1 cellular context compared by ENCODE assay signal in the genomic region with DNA sequence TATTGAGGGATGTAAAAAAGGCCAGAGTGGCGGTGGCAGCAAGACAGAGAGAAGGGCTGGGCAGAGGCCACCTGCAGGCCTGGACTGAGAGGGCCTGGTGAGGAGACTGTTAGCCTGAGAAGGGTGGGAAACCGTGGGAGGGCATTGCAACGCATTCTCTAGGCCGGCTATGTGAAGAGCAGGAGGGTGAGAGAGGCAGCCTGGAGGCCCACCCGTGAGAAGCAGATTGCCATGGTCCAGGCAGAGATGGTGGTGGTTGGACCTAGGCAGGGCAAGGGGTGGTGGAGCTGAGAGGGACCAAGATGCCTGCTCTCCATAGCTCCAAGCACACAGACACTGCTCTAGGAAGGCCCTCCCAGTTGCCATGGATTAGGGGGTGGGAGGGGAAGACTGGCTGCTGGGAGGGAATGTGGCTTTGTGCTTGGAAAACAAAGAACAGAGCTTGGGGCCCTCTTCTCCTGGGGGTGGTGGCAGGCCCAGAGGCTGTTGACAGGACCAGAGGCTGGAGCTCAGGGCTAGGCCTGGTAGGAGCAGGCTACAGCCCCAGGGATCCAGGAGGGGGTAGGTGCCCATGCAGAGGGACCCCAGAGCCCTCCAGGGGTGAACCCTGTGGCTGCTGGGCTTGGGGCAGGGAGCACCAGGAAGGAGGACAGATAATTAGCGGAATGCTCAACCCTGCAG.
TF ChIP-seq lines count a peak whose summit lies in the region.

No MANE protein-coding gene starts in this region.

TF ChIP-seq in HepG2, 621 proteins besides CTCF, POLR2A, EP300 and RAD21 (continued from another document and continues in another):
- TF ChIP-seq, protein P1, sequence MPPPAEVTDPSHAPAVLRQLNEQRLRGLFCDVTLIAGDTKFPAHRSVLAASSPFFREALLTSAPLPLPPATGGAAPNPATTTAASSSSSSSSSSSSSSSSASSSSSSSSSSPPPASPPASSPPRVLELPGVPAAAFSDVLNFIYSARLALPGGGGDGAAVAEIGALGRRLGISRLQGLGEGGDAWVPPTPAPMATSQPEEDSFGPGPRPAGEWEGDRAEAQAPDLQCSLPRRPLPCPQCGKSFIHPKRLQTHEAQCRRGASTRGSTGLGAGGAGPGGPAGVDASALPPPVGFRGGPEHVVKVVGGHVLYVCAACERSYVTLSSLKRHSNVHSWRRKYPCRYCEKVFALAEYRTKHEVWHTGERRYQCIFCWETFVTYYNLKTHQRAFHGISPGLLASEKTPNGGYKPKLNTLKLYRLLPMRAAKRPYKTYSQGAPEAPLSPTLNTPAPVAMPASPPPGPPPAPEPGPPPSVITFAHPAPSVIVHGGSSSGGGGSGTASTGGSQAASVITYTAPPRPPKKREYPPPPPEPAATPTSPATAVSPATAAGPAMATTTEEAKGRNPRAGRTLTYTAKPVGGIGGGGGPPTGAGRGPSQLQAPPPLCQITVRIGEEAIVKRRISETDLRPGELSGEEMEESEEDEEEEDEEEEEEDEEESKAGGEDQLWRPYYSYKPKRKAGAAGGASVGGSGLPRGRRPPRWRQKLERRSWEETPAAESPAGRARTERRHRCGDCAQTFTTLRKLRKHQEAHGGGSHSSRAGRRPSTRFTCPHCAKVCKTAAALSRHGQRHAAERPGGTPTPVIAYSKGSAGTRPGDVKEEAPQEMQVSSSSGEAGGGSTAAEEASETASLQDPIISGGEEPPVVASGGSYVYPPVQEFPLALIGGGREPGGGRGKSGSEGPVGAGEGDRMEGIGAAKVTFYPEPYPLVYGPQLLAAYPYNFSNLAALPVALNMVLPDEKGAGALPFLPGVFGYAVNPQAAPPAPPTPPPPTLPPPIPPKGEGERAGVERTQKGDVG (CRISPR knock-in tag; IDR thresholded peaks at IDR 0.05; ENCODE audit: borderline replicate concordance), result no peak
- TF ChIP-seq SALL2 (CRISPR knock-in tag; IDR thresholded peaks at IDR 0.05) (no peak), ZSCAN30 (CRISPR knock-in tag; IDR thresholded peaks at IDR 0.05) (no peak), ZFX (CRISPR knock-in tag; IDR thresholded peaks at IDR 0.05; ENCODE audit: low read depth) (peak; percentile 89), IKZF1 (IDR thresholded peaks at IDR 0.05) (no peak), DR1 (CRISPR knock-in tag; IDR thresholded peaks at IDR 0.05) (no peak), ZNF552 (CRISPR knock-in tag; IDR thresholded peaks at IDR 0.05; ENCODE audit: borderline replicate concordance) (no peak), DPF2 (CRISPR knock-in tag; IDR thresholded peaks at IDR 0.05; ENCODE audit: borderline replicate concordance, low read depth) (0 out of 2 replicates have a peak, but pooled peaks have one; percentile 23), TBP (CRISPR knock-in tag; IDR thresholded peaks at IDR 0.05) (no peak), ZNF138 (CRISPR knock-in tag; IDR thresholded peaks at IDR 0.05; ENCODE audit: low read depth) (0 out of 2 replicates have a peak, but pooled peaks have one; percentile 36), LCORL (IDR thresholded peaks at IDR 0.05) (no peak), LCORL (CRISPR knock-in tag; IDR thresholded peaks at IDR 0.05) (peak; percentile 84), ARNT (IDR thresholded peaks at IDR 0.05) (no peak), SMAD9 (CRISPR knock-in tag; IDR thresholded peaks at IDR 0.05) (0 out of 2 replicates have a peak, but pooled peaks have one; percentile 63), HNRNPH1 (optimal IDR thresholded peaks at IDR 0.05; ENCODE audit: low read depth, low read length) (no peak), SMARCE1 (IDR thresholded peaks at IDR 0.05; ENCODE audit: borderline replicate concordance) (no peak), HNRNPUL1 (IDR thresholded peaks at IDR 0.05; ENCODE audit: low read depth, low read length) (no peak), ZSCAN29 (CRISPR knock-in tag; conservative IDR thresholded peaks at IDR 0.05) (no peak), NR2C2 (CRISPR knock-in tag; IDR thresholded peaks at IDR 0.05; ENCODE audit: borderline replicate concordance) (no peak), ZFP36L1 (CRISPR knock-in tag; IDR thresholded peaks at IDR 0.05) (no peak), TCF12 (IDR thresholded peaks at IDR 0.05) (no peak), TCF12 (CRISPR knock-in tag; IDR thresholded peaks at IDR 0.05) (no peak), ARNT2 (CRISPR knock-in tag; IDR thresholded peaks at IDR 0.05; ENCODE audit: low read depth) (no peak), GTF2F1 (IDR thresholded peaks at IDR 0.05; ENCODE audit: low read length) (no peak), U2AF1 (optimal IDR thresholded peaks at IDR 0.05; ENCODE audit: low read depth, low read length) (peak; percentile 60), KDM1A (CRISPR knock-in tag; IDR thresholded peaks at IDR 0.05) (no peak), ZFP82 (CRISPR knock-in tag; IDR thresholded peaks at IDR 0.05; ENCODE audit: borderline replicate concordance) (no peak), PHF21A (CRISPR knock-in tag; IDR thresholded peaks at IDR 0.05) (0 out of 2 replicates have a peak, but pooled peaks have one; percentile 16), CBX1 (IDR thresholded peaks at IDR 0.05; ENCODE audit: low read depth) (no peak), ZC3H13 (CRISPR knock-in tag; IDR thresholded peaks at IDR 0.05) (no peak), ARNTL (CRISPR knock-in tag; IDR thresholded peaks at IDR 0.05) (0 out of 2 replicates have a peak, but pooled peaks have one; percentile 41), ZNF652 (CRISPR knock-in tag; IDR thresholded peaks at IDR 0.05; ENCODE audit: borderline replicate concordance, low read depth) (no peak), ZNF33A (CRISPR knock-in tag; IDR thresholded peaks at IDR 0.05; ENCODE audit: borderline replicate concordance) (no peak), ZNF292 (CRISPR knock-in tag; IDR thresholded peaks at IDR 0.05; ENCODE audit: borderline replicate concordance, low read depth) (0 out of 2 replicates have a peak, but pooled peaks have one; percentile 46), ZNF496 (CRISPR knock-in tag; IDR thresholded peaks at IDR 0.05; ENCODE audit: insufficient replicate concordance) (no peak), KLF9 (CRISPR knock-in tag; IDR thresholded peaks at IDR 0.05; ENCODE audit: low read depth) (no peak), ZNF615 (CRISPR knock-in tag; IDR thresholded peaks at IDR 0.05; ENCODE audit: borderline replicate concordance) (no peak), ZNF816 (CRISPR knock-in tag; IDR thresholded peaks at IDR 0.05; ENCODE audit: borderline replicate concordance) (no peak)
- TF ChIP-seq, protein P2, sequence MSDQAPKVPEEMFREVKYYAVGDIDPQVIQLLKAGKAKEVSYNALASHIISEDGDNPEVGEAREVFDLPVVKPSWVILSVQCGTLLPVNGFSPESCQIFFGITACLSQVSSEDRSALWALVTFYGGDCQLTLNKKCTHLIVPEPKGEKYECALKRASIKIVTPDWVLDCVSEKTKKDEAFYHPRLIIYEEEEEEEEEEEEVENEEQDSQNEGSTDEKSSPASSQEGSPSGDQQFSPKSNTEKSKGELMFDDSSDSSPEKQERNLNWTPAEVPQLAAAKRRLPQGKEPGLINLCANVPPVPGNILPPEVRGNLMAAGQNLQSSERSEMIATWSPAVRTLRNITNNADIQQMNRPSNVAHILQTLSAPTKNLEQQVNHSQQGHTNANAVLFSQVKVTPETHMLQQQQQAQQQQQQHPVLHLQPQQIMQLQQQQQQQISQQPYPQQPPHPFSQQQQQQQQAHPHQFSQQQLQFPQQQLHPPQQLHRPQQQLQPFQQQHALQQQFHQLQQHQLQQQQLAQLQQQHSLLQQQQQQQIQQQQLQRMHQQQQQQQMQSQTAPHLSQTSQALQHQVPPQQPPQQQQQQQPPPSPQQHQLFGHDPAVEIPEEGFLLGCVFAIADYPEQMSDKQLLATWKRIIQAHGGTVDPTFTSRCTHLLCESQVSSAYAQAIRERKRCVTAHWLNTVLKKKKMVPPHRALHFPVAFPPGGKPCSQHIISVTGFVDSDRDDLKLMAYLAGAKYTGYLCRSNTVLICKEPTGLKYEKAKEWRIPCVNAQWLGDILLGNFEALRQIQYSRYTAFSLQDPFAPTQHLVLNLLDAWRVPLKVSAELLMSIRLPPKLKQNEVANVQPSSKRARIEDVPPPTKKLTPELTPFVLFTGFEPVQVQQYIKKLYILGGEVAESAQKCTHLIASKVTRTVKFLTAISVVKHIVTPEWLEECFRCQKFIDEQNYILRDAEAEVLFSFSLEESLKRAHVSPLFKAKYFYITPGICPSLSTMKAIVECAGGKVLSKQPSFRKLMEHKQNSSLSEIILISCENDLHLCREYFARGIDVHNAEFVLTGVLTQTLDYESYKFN (CRISPR knock-in tag; conservative IDR thresholded peaks at IDR 0.05), result peak; percentile 76
- TF ChIP-seq, protein P3, sequence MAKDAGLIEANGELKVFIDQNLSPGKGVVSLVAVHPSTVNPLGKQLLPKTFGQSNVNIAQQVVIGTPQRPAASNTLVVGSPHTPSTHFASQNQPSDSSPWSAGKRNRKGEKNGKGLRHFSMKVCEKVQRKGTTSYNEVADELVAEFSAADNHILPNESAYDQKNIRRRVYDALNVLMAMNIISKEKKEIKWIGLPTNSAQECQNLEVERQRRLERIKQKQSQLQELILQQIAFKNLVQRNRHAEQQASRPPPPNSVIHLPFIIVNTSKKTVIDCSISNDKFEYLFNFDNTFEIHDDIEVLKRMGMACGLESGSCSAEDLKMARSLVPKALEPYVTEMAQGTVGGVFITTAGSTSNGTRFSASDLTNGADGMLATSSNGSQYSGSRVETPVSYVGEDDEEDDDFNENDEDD (CRISPR knock-in tag; IDR thresholded peaks at IDR 0.05; ENCODE audit: borderline replicate concordance), result 0 out of 2 replicates have a peak, but pooled peaks have one; percentile 15
- TF ChIP-seq, protein P4, sequence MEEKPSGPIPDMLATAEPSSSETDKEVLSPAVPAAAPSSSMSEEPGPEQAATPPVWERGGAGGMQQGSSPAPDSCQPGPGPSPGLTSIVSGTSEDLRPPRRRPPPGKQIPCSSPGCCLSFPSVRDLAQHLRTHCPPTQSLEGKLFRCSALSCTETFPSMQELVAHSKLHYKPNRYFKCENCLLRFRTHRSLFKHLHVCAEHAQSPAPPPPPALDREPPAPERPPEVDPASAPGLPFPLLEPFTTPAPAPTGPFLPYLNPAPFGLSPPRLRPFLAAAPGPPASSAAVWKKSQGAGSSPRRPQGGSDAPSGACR (CRISPR knock-in tag; IDR thresholded peaks at IDR 0.05), result 0 out of 2 replicates have a peak, but pooled peaks have one; percentile 27
- TF ChIP-seq, protein P5, sequence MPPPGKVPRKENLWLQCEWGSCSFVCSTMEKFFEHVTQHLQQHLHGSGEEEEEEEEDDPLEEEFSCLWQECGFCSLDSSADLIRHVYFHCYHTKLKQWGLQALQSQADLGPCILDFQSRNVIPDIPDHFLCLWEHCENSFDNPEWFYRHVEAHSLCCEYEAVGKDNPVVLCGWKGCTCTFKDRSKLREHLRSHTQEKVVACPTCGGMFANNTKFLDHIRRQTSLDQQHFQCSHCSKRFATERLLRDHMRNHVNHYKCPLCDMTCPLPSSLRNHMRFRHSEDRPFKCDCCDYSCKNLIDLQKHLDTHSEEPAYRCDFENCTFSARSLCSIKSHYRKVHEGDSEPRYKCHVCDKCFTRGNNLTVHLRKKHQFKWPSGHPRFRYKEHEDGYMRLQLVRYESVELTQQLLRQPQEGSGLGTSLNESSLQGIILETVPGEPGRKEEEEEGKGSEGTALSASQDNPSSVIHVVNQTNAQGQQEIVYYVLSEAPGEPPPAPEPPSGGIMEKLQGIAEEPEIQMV (CRISPR knock-in tag; IDR thresholded peaks at IDR 0.05; ENCODE audit: low read depth), result peak; percentile 72; the same call in 1 of the 2 replicates
- TF ChIP-seq, protein P6, sequence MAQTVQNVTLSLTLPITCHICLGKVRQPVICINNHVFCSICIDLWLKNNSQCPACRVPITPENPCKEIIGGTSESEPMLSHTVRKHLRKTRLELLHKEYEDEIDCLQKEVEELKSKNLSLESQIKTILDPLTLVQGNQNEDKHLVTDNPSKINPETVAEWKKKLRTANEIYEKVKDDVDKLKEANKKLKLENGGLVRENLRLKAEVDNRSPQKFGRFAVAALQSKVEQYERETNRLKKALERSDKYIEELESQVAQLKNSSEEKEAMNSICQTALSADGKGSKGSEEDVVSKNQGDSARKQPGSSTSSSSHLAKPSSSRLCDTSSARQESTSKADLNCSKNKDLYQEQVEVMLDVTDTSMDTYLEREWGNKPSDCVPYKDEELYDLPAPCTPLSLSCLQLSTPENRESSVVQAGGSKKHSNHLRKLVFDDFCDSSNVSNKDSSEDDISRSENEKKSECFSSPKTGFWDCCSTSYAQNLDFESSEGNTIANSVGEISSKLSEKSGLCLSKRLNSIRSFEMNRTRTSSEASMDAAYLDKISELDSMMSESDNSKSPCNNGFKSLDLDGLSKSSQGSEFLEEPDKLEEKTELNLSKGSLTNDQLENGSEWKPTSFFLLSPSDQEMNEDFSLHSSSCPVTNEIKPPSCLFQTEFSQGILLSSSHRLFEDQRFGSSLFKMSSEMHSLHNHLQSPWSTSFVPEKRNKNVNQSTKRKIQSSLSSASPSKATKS (CRISPR knock-in tag; IDR thresholded peaks at IDR 0.05), result no peak
- TF ChIP-seq, protein P7, sequence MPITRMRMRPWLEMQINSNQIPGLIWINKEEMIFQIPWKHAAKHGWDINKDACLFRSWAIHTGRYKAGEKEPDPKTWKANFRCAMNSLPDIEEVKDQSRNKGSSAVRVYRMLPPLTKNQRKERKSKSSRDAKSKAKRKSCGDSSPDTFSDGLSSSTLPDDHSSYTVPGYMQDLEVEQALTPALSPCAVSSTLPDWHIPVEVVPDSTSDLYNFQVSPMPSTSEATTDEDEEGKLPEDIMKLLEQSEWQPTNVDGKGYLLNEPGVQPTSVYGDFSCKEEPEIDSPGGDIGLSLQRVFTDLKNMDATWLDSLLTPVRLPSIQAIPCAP (CRISPR knock-in tag; IDR thresholded peaks at IDR 0.05; ENCODE audit: low read depth), result no peak
- TF ChIP-seq, protein P8, sequence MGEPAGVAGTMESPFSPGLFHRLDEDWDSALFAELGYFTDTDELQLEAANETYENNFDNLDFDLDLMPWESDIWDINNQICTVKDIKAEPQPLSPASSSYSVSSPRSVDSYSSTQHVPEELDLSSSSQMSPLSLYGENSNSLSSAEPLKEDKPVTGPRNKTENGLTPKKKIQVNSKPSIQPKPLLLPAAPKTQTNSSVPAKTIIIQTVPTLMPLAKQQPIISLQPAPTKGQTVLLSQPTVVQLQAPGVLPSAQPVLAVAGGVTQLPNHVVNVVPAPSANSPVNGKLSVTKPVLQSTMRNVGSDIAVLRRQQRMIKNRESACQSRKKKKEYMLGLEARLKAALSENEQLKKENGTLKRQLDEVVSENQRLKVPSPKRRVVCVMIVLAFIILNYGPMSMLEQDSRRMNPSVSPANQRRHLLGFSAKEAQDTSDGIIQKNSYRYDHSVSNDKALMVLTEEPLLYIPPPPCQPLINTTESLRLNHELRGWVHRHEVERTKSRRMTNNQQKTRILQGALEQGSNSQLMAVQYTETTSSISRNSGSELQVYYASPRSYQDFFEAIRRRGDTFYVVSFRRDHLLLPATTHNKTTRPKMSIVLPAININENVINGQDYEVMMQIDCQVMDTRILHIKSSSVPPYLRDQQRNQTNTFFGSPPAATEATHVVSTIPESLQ (CRISPR knock-in tag; conservative IDR thresholded peaks at IDR 0.05), result no peak
- TF ChIP-seq, protein P9, sequence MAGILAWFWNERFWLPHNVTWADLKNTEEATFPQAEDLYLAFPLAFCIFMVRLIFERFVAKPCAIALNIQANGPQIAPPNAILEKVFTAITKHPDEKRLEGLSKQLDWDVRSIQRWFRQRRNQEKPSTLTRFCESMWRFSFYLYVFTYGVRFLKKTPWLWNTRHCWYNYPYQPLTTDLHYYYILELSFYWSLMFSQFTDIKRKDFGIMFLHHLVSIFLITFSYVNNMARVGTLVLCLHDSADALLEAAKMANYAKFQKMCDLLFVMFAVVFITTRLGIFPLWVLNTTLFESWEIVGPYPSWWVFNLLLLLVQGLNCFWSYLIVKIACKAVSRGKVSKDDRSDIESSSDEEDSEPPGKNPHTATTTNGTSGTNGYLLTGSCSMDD (CRISPR knock-in tag; IDR thresholded peaks at IDR 0.05), result no peak
